ENCODE assay signal across 16 cellular contexts in genomic region chr3:58274027-58274614, GRCh38.
"Had no signal": no experiment of that assay in that cellular context is flagged by ENCODE, and none has a peak within 500 bp of the region (broad histone marks: within the 10 kb centered on the region; RNA-seq: fewer than 3 reads in every experiment).

No MANE protein-coding gene starts in this region.

- H3K36me3 ChIP-seq: breast epithelium had no signal

- DNase-seq: activated B cell treated with CpG ODN at 0.5 μM for 24 hours; activated CD4-positive, alpha-beta T cell treated with anti-CD3 and anti-CD28 coated beads, Interleukin-2, amount 10 ng/mL, durations not matched to agents 24 days and 14 days; amygdala; effector CD8-positive, alpha-beta T cell; hypothalamus; naive B cell; stimulated activated CD4-positive, alpha-beta T cell treated with anti-CD3 and anti-CD28 coated beads, Interleukin-1b, Interleukin-23, amount 100 ng/mL, for 48 hours; stimulated activated naive CD8-positive, alpha-beta T cell treated with anti-CD3 and anti-CD28 coated beads, Interleukin-15, Interleukin-2, amounts not matched to agents 100 U/mL and 50 U/mL, for 24 hours; T-helper 2 cell; upper lobe of left lung had no signal

- H3K4me1 Mint-ChIP-seq: naive B cell had no signal

- H3K27me3 ChIP-seq: breast epithelium, right atrium auricular region, suprapubic skin, upper lobe of left lung had no signal

- H3K9me3 Mint-ChIP-seq: activated CD4-positive, alpha-beta T cell treated with anti-CD3 and anti-CD28 coated beads, Interleukin-2, amount 10 ng/mL, durations not matched to agents 24 days and 14 days; activated naive CD4-positive, alpha-beta T cell treated with anti-CD3 and anti-CD28 coated beads, Interleukin-2, amount 50 U/mL, for 24 hours had no signal

- H3K4me3 Mint-ChIP-seq: activated B cell treated with CpG ODN at 0.5 μM for 24 hours; activated CD4-positive, alpha-beta T cell treated with anti-CD3 and anti-CD28 coated beads, Interleukin-2, amount 10 ng/mL, durations not matched to agents 24 days and 14 days; activated naive CD4-positive, alpha-beta T cell treated with anti-CD3 and anti-CD28 coated beads, Interleukin-2, amount 50 U/mL, for 24 hours had no signal

- H3K9me3 ChIP-seq: breast epithelium, right atrium auricular region, suprapubic skin, upper lobe of left lung had no signal

- H3K27ac Mint-ChIP-seq: activated B cell treated with CpG ODN at 0.5 μM for 24 hours; activated CD4-positive, alpha-beta T cell treated with anti-CD3 and anti-CD28 coated beads, Interleukin-2, amount 10 ng/mL, durations not matched to agents 24 days and 14 days; activated naive CD4-positive, alpha-beta T cell treated with anti-CD3 and anti-CD28 coated beads, Interleukin-2, amount 50 U/mL, for 24 hours; naive B cell had no signal

- ATAC-seq: stimulated activated naive CD8-positive, alpha-beta T cell treated with anti-CD3 and anti-CD28 coated beads, Interleukin-15, Interleukin-2, amounts not matched to agents 100 U/mL and 50 U/mL, for 24 hours had no signal

- H3K27ac ChIP-seq: breast epithelium, right atrium auricular region, suprapubic skin had no signal

- H3K27me3 Mint-ChIP-seq: activated B cell treated with CpG ODN at 0.5 μM for 24 hours; activated CD4-positive, alpha-beta T cell treated with anti-CD3 and anti-CD28 coated beads, Interleukin-2, amount 10 ng/mL, durations not matched to agents 24 days and 14 days; activated naive CD4-positive, alpha-beta T cell treated with anti-CD3 and anti-CD28 coated beads, Interleukin-2, amount 50 U/mL, for 24 hours; naive B cell had no signal

- FAIRE-seq: colon, TTC549 had no signal

- H3K4me1 ChIP-seq: breast epithelium had no signal

- H3K4me3 ChIP-seq: breast epithelium, right atrium auricular region, suprapubic skin, upper lobe of left lung had no signal
